17 cellular contexts compared by ENCODE assay signal in the genomic region with DNA sequence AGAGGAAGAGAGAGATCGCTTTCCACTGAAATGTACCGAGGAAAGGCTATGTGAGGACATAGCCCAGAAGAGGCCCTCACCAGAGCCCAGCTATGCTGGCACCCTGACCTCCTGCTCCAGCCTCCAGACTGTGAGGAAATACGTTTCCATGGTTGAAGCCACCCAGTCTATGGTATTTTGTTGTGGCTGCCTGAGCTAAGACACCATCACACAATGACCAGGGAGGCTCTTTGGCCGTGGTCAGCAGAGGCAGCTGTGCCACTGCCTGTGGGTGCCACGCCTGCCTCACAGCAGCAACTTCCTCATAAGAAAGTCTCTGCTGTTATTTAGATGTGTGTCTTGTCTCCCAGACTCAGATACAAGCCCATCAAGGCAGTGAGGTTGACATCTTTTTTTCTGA.
"Had no signal": no experiment of that assay in that cellular context is flagged by ENCODE, and none has a peak within 500 bp of the region (broad histone marks: within the 10 kb centered on the region; RNA-seq: fewer than 3 reads in every experiment).

No MANE protein-coding gene starts in this region.

- ATAC-seq: stimulated activated memory B cell treated with anti-CD40 and anti-IgM and Interleukin-4, amounts not matched to agents 10 μg/mL and 1 μg/mL and 100 μg/mL, for 72 hours had no signal

- H3K4me1 Mint-ChIP-seq: naive B cell had no signal

- H3K9me3 ChIP-seq: esophagus squamous epithelium, prostate gland, tibial nerve had no signal

- H3K27me3 Mint-ChIP-seq: naive B cell; stimulated activated memory B cell treated with anti-CD40 and anti-IgM and Interleukin-4, amounts not matched to agents 10 μg/mL and 1 μg/mL and 100 μg/mL, for 72 hours; stimulated activated naive CD8-positive, alpha-beta T cell treated with anti-CD3 and anti-CD28 coated beads, Interleukin-15, Interleukin-2, amounts not matched to agents 100 ng/mL and 50 ng/mL, for 24 hours had no signal

- H3K27ac ChIP-seq: esophagus squamous epithelium, left ventricle myocardium inferior, parathyroid adenoma, prostate gland, tibial nerve had no signal

- H3K4me3 Mint-ChIP-seq: immature natural killer cell; naive B cell; nephron progenitor cell; stimulated activated memory B cell treated with anti-CD40 and anti-IgM and Interleukin-4, amounts not matched to agents 10 μg/mL and 1 μg/mL and 100 μg/mL, for 72 hours; stimulated activated naive CD8-positive, alpha-beta T cell treated with anti-CD3 and anti-CD28 coated beads, Interleukin-15, Interleukin-2, amounts not matched to agents 100 ng/mL and 50 ng/mL, for 24 hours had no signal

- H3K4me3 ChIP-seq: esophagus squamous epithelium, left ventricle myocardium inferior, lung, prostate gland, smooth muscle cell, tibial nerve had no signal

- H3K9me3 Mint-ChIP-seq: immature natural killer cell; stimulated activated memory B cell treated with anti-CD40 and anti-IgM and Interleukin-4, amounts not matched to agents 10 μg/mL and 1 μg/mL and 100 μg/mL, for 72 hours; stimulated activated naive CD8-positive, alpha-beta T cell treated with anti-CD3 and anti-CD28 coated beads, Interleukin-15, Interleukin-2, amounts not matched to agents 100 ng/mL and 50 ng/mL, for 24 hours had no signal

- H3K4me1 ChIP-seq: esophagus squamous epithelium, left ventricle myocardium inferior, parathyroid adenoma, prostate gland, tibial nerve had no signal

- H3K27ac Mint-ChIP-seq: immature natural killer cell; naive B cell; nephron progenitor cell; stimulated activated memory B cell treated with anti-CD40 and anti-IgM and Interleukin-4, amounts not matched to agents 10 μg/mL and 1 μg/mL and 100 μg/mL, for 72 hours; stimulated activated naive CD8-positive, alpha-beta T cell treated with anti-CD3 and anti-CD28 coated beads, Interleukin-15, Interleukin-2, amounts not matched to agents 100 ng/mL and 50 ng/mL, for 24 hours had no signal

- DNase-seq: esophagus squamous epithelium; foreskin fibroblast; immature natural killer cell; left ventricle myocardium inferior; mesenchymal stem cell; midbrain; naive B cell; nephron progenitor cell; retina; stimulated activated CD4-positive, alpha-beta T cell treated with anti-CD3 and anti-CD28 coated beads, Interleukin-4, amount 100 ng/mL, for 24 hours had no signal

- H3K36me3 ChIP-seq: esophagus squamous epithelium, left ventricle myocardium inferior, prostate gland, tibial nerve had no signal

- H3K36me3 Mint-ChIP-seq: immature natural killer cell; naive B cell; stimulated activated memory B cell treated with anti-CD40 and anti-IgM and Interleukin-4, amounts not matched to agents 10 μg/mL and 1 μg/mL and 100 μg/mL, for 72 hours had no signal

- H3K27me3 ChIP-seq: esophagus squamous epithelium, tibial nerve had no signal
